ENCODE assay signal across 9 cellular contexts in genomic region chr15:81304226-81304625, GRCh38. TPM values are rescaled to one million over a fixed set of nuclear protein-coding genes. Genes with fewer than 3 reads are reported as not detected.
DNase-seq lines count a peak whose midpoint lies in the region; ATAC-seq and TF ChIP-seq lines count a peak whose summit lies in the region.
"Had no signal": no experiment of that assay in that cellular context is flagged by ENCODE, and none has a peak within 500 bp of the region (broad histone marks: within the 10 kb centered on the region; RNA-seq: fewer than 3 reads in every experiment).

No MANE protein-coding gene starts in this region.

- intact Hi-C loops in mucosa of descending colon (cut with DNase I, micrococcal nuclease), result no loop called here

- 78% methylated on average over 5 of the region's 5 CpGs for WGBS in HUES64

- no peaks in the 10 kb centered on the region for H3K27me3 ChIP-seq in HUES64 (ENCODE audit: insufficient read depth, low read length)
- no peaks in the 10 kb centered on the region for H3K27me3 ChIP-seq in brain microvascular endothelial cell (replicated peaks)

- H3K4me3 ChIP-seq in HUES64 (ENCODE audit: low read length) (no peak overlapping the region), brain microvascular endothelial cell (ENCODE audit: low read depth, low read length) (no peak overlapping the region), mucosa of descending colon (no peak overlapping the region)
- H3K4me3 ChIP-seq: adrenal gland had no signal

- in situ Hi-C loops in brain microvascular endothelial cell (cut with HindIII; ENCODE audit: low pct_ligation_motif_present, low sequenced_read_pairs), result no loop called here

- DNase-seq in AG08395 (ENCODE audit: low spot score) (peak; percentile 67), brain microvascular endothelial cell (peak; percentile 68), medulla oblongata (ENCODE audit: extremely low spot score) (peak; percentile 83), mucosa of descending colon (no peak)

- no peak for TF ChIP-seq CTCF in brain microvascular endothelial cell (IDR thresholded peaks at IDR 0.05; ENCODE audit: low read depth, low read length, missing control alignments)
- no peak for TF ChIP-seq CTCF in mucosa of descending colon (IDR thresholded peaks at IDR 0.05)

- peaks cover 21% of the 10 kb centered on the region for H3K4me1 ChIP-seq in HUES64 (ENCODE audit: insufficient read depth, low read length)
- peaks cover 5% of the 10 kb centered on the region for H3K4me1 ChIP-seq in mucosa of descending colon (ENCODE audit: low read depth)

- H3K36me3 ChIP-seq in HUES64 (ENCODE audit: insufficient read depth, low read length) (no peaks in the 10 kb centered on the region), brain microvascular endothelial cell (replicated peaks) (no peaks in the 10 kb centered on the region), mucosa of descending colon (ENCODE audit: low read depth) (no peaks in the 10 kb centered on the region)

- H3K9me3 ChIP-seq in HUES64 (ENCODE audit: insufficient read depth, low read depth, low read length), result no peaks in the 10 kb centered on the region
- H3K9me3 ChIP-seq in mucosa of descending colon, result no peaks in the 10 kb centered on the region
- H3K9me3 ChIP-seq: adrenal gland had no signal

- ATAC-seq in GM21390 (IDR thresholded peaks at IDR 0.05; ENCODE audit: unreplicated experiment) (no peak), HG03108 (IDR thresholded peaks at IDR 0.05; ENCODE audit: unreplicated experiment) (no peak), mucosa of descending colon (no peak), GM21619 (IDR thresholded peaks at IDR 0.05; ENCODE audit: unreplicated experiment) (no peak)

- no peak overlapping the region for H3K9ac ChIP-seq in HUES64 (ENCODE audit: low read depth, low read length)

- peak overlapping the region; percentile 25; the same call in 1 of the 2 replicates for H3K27ac ChIP-seq in HUES64 (ENCODE audit: low read depth, low read length)
- no peak overlapping the region for H3K27ac ChIP-seq in brain microvascular endothelial cell

RNA-seq across cellular contexts. Expression of gene STARD5, which starts 19.7 kb away (rescaled TPM):
- 1.6 TPM for polyA plus RNA-seq in HUES64 (2013, experiment 1 of 2)
- 1.6 TPM for polyA plus RNA-seq in HUES64 (2013, experiment 2 of 2)
- 10 to 100 TPM; 16.6 to 38.9 (median 33.4) TPM for total RNA-seq in mucosa of descending colon

Comparison
In these comparisons a context has a peak if more than half of its experiments do, and no peak if none do; other contexts are left out.
1. DNase-seq: peak in AG08395 (single experiment), brain microvascular endothelial cell (single experiment) and medulla oblongata (single experiment); none in mucosa of descending colon (0 of 3).